Comparison of ENCODE assay signal across 19 cellular contexts in the genomic region with DNA sequence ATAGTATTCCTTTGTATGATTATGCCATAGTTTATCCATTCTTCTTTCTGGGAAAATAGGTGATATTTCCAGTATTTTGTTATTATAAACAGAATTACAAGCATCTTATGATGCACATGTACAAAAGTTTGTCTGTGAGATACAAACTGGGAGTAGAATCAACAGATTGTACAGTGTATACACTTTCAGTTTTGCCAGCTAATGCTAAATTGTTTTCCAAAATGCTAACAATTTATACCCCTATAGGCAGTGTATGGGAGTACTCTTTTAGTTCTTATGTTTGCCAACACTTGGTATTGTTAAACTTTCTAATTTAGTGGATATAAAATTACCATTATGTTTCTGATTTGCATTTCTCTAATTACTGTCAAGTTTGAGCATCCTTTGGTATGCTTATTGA.
"Had no signal": no experiment of that assay in that cellular context is flagged by ENCODE, and none has a peak within 500 bp of the region (broad histone marks: within the 10 kb centered on the region; RNA-seq: fewer than 3 reads in every experiment).

No MANE protein-coding gene starts in this region.

- H3K9me3 ChIP-seq: SK-N-SH had no signal

- DNase-seq: Karpas-422, KG1, MG63, NCI-H1092 treated with DMSO at 0.1 percent for 48 hours, NCI-H1436, NCI-H187, NCI-H2029, NCI-H2081 treated with DMSO at 0.1 percent for 48 hours, NCI-H2171, NCI-H226, NCI-H446, NCI-H510A, NCI-H524 treated with DMSO at 0.1 percent for 48 hours, NCI-H69, NCI-H774, SHP77, SK-N-SH, SW 1271 had no signal

- H3K27ac ChIP-seq: RWPE1 had no signal

- H3K4me3 ChIP-seq: MG63 had no signal

- H3K27me3 ChIP-seq: MG63 had no signal
